In genomic region chr20:14566505-14566904, GRCh38 we compare ENCODE assay signal across 1 cellular context.
TF ChIP-seq lines count a peak whose summit lies in the region.

No MANE protein-coding gene starts in this region.

TF ChIP-seq in A549, 52 proteins besides CTCF, POLR2A, EP300 and RAD21 (continued from another document):
- TF ChIP-seq ATOH8 (CRISPR knock-in tag; IDR thresholded peaks at IDR 0.05; ENCODE audit: low read depth): no peak
- TF ChIP-seq HOXB5 (CRISPR knock-in tag; IDR thresholded peaks at IDR 0.05): no peak
- TF ChIP-seq TFCP2L1 (CRISPR knock-in tag; IDR thresholded peaks at IDR 0.05): no peak
- no peak for TF ChIP-seq PBX3 (IDR thresholded peaks at IDR 0.05)
- no peak for TF ChIP-seq HES2 (IDR thresholded peaks at IDR 0.05)
- TF ChIP-seq JUNB (IDR thresholded peaks at IDR 0.05): no peak
- TF ChIP-seq JUN (IDR thresholded peaks at IDR 0.05): no peak
- no peak for TF ChIP-seq ZSCAN20 (CRISPR knock-in tag; IDR thresholded peaks at IDR 0.05)
